ENCODE assay signal across 8 cellular contexts in the genomic region with DNA sequence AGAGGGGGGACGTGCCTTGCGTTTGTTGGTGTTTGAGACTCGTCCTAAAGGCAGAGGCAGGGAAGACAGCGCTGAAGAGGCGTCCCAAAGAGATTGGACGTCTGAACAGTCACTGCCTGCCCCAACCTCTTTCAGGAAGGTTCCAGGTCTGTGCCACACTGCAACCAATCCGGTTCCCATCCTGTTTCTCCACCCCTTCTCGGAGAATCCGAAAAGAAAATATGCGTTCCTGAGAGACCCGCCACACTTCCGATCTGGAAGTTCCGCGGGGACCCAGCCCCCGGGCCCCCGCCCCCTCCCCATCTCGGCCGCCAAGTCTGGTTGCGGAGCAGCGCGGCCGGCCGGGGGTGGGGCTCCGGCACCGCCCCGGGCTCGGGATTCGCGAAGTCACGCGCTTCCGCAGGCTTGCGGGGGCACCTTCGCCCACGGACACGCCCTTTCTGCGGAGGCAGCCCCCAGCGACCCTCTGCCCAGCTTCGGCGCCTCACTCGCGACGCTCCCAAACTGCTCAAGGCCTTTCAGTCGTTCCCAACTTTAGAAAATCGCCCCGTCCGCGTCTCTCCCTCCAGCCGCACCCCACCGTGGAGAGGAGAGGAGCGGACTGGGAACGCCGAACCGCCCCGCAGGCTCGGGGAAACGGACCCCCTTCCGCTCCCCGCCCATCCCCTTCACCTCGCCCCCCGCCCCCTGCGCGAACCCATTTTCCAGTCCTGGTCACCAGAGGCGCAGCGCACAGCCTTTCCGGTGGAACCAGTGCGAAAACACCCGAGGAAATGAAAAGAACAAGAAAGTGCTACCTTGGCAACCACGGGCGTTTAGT.
DNase-seq lines count a peak whose midpoint lies in the region; ATAC-seq and TF ChIP-seq lines count a peak whose summit lies in the region.

No MANE protein-coding gene starts in this region.

- in situ Hi-C loops in GM23248 (cut with MboI) = no loop called here

- ATAC-seq in foreskin keratinocyte (peak; percentile 68), HG03280 (IDR thresholded peaks at IDR 0.05; ENCODE audit: unreplicated experiment) (no peak)

- CTCF ChIA-PET in activated CD4-positive, alpha-beta memory T cell treated with anti-CD3 and anti-CD28 coated beads for 36 hours (lab: Charles Lee) = no interaction called here

- H3K9me3 Mint-ChIP-seq in activated CD4-positive, alpha-beta memory T cell treated with anti-CD3 and anti-CD28 coated beads for 36 hours = no peaks in the 10 kb centered on the region

- H3K27ac Mint-ChIP-seq in activated CD4-positive, alpha-beta memory T cell treated with anti-CD3 and anti-CD28 coated beads for 36 hours = no peak overlapping the region

- DNase-seq in GM23248 (peak; percentile 81), foreskin keratinocyte (peak in 1 of 2 donors; percentile 60), T-helper 9 cell (no peak), germinal center (ENCODE audit: low spot score) (no peak), kidney glomerular epithelial cell (lab: John Stamatoyannopoulos, UW) (no peak)
- DNase-seq in activated CD4-positive, alpha-beta memory T cell treated with anti-CD3 and anti-CD28 coated beads for 36 hours = peak; percentile 17

- no peak for TF ChIP-seq CTCF in foreskin keratinocyte (conservative IDR thresholded peaks at IDR 0.05)
- TF ChIP-seq CTCF in parathyroid adenoma (IDR thresholded peaks at IDR 0.05) = no peak

- peaks cover 9% of the 10 kb centered on the region; the same call in 1 of the 2 replicates for H3F3A ChIP-seq in GM23248 (ENCODE audit: insufficient read depth)

- 3% methylated on average over 48 to 69 of the region's 70 CpGs for WGBS in GM23248 (ENCODE audit: low coverage in 1 of 2, low lambda C conversion rate in 2 of 2, missing lambda C conversion rate in 2 of 2), 2 experiments

- peaks cover 32% of the 10 kb centered on the region for H3K79me2 ChIP-seq in GM23248 (ENCODE audit: insufficient read depth)
- H3K79me2 ChIP-seq in parathyroid adenoma = no peaks in the 10 kb centered on the region

- H3K9me2 ChIP-seq in GM23248 (ENCODE audit: insufficient read depth) = no peaks in the 10 kb centered on the region

- H3K27me3 ChIP-seq in GM23248 (replicated peaks; ENCODE audit: insufficient read depth) = no peaks in the 10 kb centered on the region
- H3K27me3 ChIP-seq in foreskin keratinocyte = peaks cover 79% of the 10 kb centered on the region
- no peaks in the 10 kb centered on the region for H3K27me3 ChIP-seq in parathyroid adenoma (ENCODE audit: control insufficient read depth, insufficient read depth, low read length)

- H3K4me1 Mint-ChIP-seq in activated CD4-positive, alpha-beta memory T cell treated with anti-CD3 and anti-CD28 coated beads for 36 hours (ENCODE audit: low read depth) = peaks cover 29% of the 10 kb centered on the region

- H3K27ac ChIP-seq in GM23248 (peak overlapping the region; percentile 46), foreskin keratinocyte (no peak overlapping the region), parathyroid adenoma (no peak overlapping the region)

- H3K27me3 Mint-ChIP-seq in activated CD4-positive, alpha-beta memory T cell treated with anti-CD3 and anti-CD28 coated beads for 36 hours = peaks cover 61% of the 10 kb centered on the region

- H3K4me3 ChIP-seq in GM23248 = peak overlapping the region; percentile 89
- no peak overlapping the region for H3K4me3 ChIP-seq in parathyroid adenoma (ENCODE audit: low read depth, low read length)

- no peaks in the 10 kb centered on the region for H3K36me3 ChIP-seq in GM23248 (ENCODE audit: low read depth)
- no peaks in the 10 kb centered on the region for H3K36me3 ChIP-seq in parathyroid adenoma (ENCODE audit: control insufficient read depth, insufficient read depth, low read length)

- POLR2A ChIA-PET in activated CD4-positive, alpha-beta memory T cell treated with anti-CD3 and anti-CD28 coated beads for 36 hours (lab: Charles Lee) = no interaction called here

- H3K4me1 ChIP-seq in GM23248 (ENCODE audit: insufficient read depth) = peaks cover 35% of the 10 kb centered on the region
- peaks cover 6% of the 10 kb centered on the region for H3K4me1 ChIP-seq in foreskin keratinocyte
- no peaks in the 10 kb centered on the region for H3K4me1 ChIP-seq in parathyroid adenoma

- peak overlapping the region; percentile 82 for H3K9ac ChIP-seq in GM23248
- no peak overlapping the region for H3K9ac ChIP-seq in parathyroid adenoma

- peak overlapping the region; percentile 84 for H2AFZ ChIP-seq in GM23248
- peak overlapping the region; percentile 50 for H2AFZ ChIP-seq in parathyroid adenoma

- peak overlapping the region; percentile 72 for H3K4me3 Mint-ChIP-seq in activated CD4-positive, alpha-beta memory T cell treated with anti-CD3 and anti-CD28 coated beads for 36 hours

- H3K4me2 ChIP-seq in GM23248 (ENCODE audit: unreplicated experiment) (peak overlapping the region; percentile 78), parathyroid adenoma (ENCODE audit: low read length) (peak overlapping the region; percentile 42)

- H4K20me1 ChIP-seq in GM23248 (ENCODE audit: insufficient read depth) = no peaks in the 10 kb centered on the region

- intact Hi-C loops in activated CD4-positive, alpha-beta memory T cell treated with anti-CD3 and anti-CD28 coated beads for 36 hours (cut with micrococcal nuclease) = loop anchor here (5.0 kb wide), 1 partner anchor 253 kb away; no protein-coding TSS in a partner anchor

- H3K9me3 ChIP-seq in GM23248 (ENCODE audit: low read depth) (no peaks in the 10 kb centered on the region), parathyroid adenoma (ENCODE audit: control insufficient read depth, low read length) (no peaks in the 10 kb centered on the region)

- H3K36me3 Mint-ChIP-seq in activated CD4-positive, alpha-beta memory T cell treated with anti-CD3 and anti-CD28 coated beads for 36 hours = no peaks in the 10 kb centered on the region

Comparison
In these comparisons a context has a peak if more than half of its experiments do, and no peak if none do; other contexts are left out.
1. DNase-seq: peak in GM23248 (single experiment) and activated CD4-positive, alpha-beta memory T cell treated with anti-CD3 and anti-CD28 coated beads for 36 hours (single experiment); none in T-helper 9 cell (single experiment), germinal center (single experiment) and kidney glomerular epithelial cell (single experiment).